1 cellular context compared by ENCODE assay signal in genomic region chr1:183876284-183876683, GRCh38.
A peak's percentile ranks its signal among the peaks of the same experiment; 100 is the strongest.
TF ChIP-seq lines count a peak whose summit lies in the region.

No MANE protein-coding gene starts in this region.

TF ChIP-seq in liver, 16 proteins besides CTCF, POLR2A, EP300 and RAD21 (continued from another document):
- TF ChIP-seq REST (IDR thresholded peaks at IDR 0.05) (no peak), NR2F2 (IDR thresholded peaks at IDR 0.05) (peak; percentile 53), EGR1 (IDR thresholded peaks at IDR 0.05; ENCODE audit: low read depth in 2 of 2) (no peak), SP1 (IDR thresholded peaks at IDR 0.05) (no peak), JUND (IDR thresholded peaks at IDR 0.05) (no peak), FOXA1 (IDR thresholded peaks at IDR 0.05) (no peak)
